In genomic region chr17:57528084-57528451, GRCh38 we compare ENCODE assay signal across 18 cellular contexts.
A peak's percentile ranks its signal among the peaks of the same experiment; 100 is the strongest.
DNase-seq lines count a peak whose midpoint lies in the region; ATAC-seq and TF ChIP-seq lines count a peak whose summit lies in the region.
"Had no signal": no experiment of that assay in that cellular context is flagged by ENCODE, and none has a peak within 500 bp of the region (broad histone marks: within the 10 kb centered on the region; RNA-seq: fewer than 3 reads in every experiment).

No MANE protein-coding gene starts in this region.

- no peaks in the 10 kb centered on the region for H3K9me3 ChIP-seq in upper lobe of right lung
- H3K9me3 ChIP-seq: ovary, spleen had no signal

- intact Hi-C loops in left colon (cut with DNase I, micrococcal nuclease) (no loop called here), upper lobe of right lung (cut with DNase I) (no loop called here), left cardiac atrium (cut with DNase I) (no loop called here)

- DNase-seq in NCI-H2107 treated with DMSO at 0.1 percent for 48 hours (lab: John Stamatoyannopoulos, UW; ENCODE audit: unreplicated experiment), result peak; percentile 75
- DNase-seq in NCI-H2107 (lab: John Stamatoyannopoulos, UW), result no peak
- peak; percentile 63 for DNase-seq in NCI-H774 (lab: John Stamatoyannopoulos, UW)
- no peak for DNase-seq in left colon
- no peak for DNase-seq in upper lobe of right lung
- no peak for DNase-seq in DMS 273 treated with DMSO at 0.1 percent for 48 hours (lab: John Stamatoyannopoulos, UW)
- no peak for DNase-seq in Kasumi-1 (lab: John Stamatoyannopoulos, UW)
- no peak for DNase-seq in left cardiac atrium
- DNase-seq: activated CD4-positive, alpha-beta memory T cell treated with anti-CD3 and anti-CD28 coated beads, Interleukin-2, amount 10 ng/mL, durations not matched to agents 7 days and 5 days; amniotic stem cell; CD4-positive, CD25-positive, alpha-beta regulatory T cell; GDM1; NCI-H2171; spleen had no signal

- H3K36me3 ChIP-seq in upper lobe of right lung, result no peaks in the 10 kb centered on the region
- H3K36me3 ChIP-seq: ovary had no signal

- H3K4me3 ChIP-seq in upper lobe of right lung, result no peak overlapping the region
- H3K4me3 ChIP-seq: ovary, PC-9, SK-N-MC, spleen had no signal

- no peak overlapping the region for H3K27ac ChIP-seq in upper lobe of right lung
- H3K27ac ChIP-seq: PC-9, SK-N-MC, spleen had no signal

- H3K4me1 ChIP-seq in upper lobe of right lung, result peaks cover 12% of the 10 kb centered on the region

- peak; percentile 87 for ATAC-seq in left colon
- peak; percentile 83 for ATAC-seq in upper lobe of right lung
- no peak for ATAC-seq in left cardiac atrium
- ATAC-seq: activated T-helper 17 cell treated with anti-CD3 and anti-CD28 coated beads, Interleukin-2, amount 50 U/mL, for 72 hours had no signal

- H3K27me3 ChIP-seq in upper lobe of right lung, result no peaks in the 10 kb centered on the region
- H3K27me3 ChIP-seq: ovary, spleen had no signal

- TF ChIP-seq CTCF in upper lobe of right lung (IDR thresholded peaks at IDR 0.05), result no peak

Comparison
In these comparisons a context has a peak if more than half of its experiments do, and no peak if none do; other contexts are left out.
1. DNase-seq: peak in NCI-H2107 treated with DMSO at 0.1 percent for 48 hours (single experiment) and NCI-H774 (single experiment); none in NCI-H2107 (single experiment), left colon (0 of 2), upper lobe of right lung (single experiment), DMS 273 treated with DMSO at 0.1 percent for 48 hours (single experiment), Kasumi-1 (0 of 2) and left cardiac atrium (single experiment).
2. ATAC-seq: peak in left colon (single experiment) and upper lobe of right lung (single experiment); none in left cardiac atrium (0 of 2).